1 cellular context compared by ENCODE assay signal in genomic region chr20:17611540-17612286, GRCh38.
TF ChIP-seq lines count a peak whose summit lies in the region.

No MANE protein-coding gene starts in this region.

TF ChIP-seq in HepG2, 621 proteins besides CTCF, POLR2A, EP300 and RAD21 (continued from another document and continues in another):
- TF ChIP-seq, protein P1, sequence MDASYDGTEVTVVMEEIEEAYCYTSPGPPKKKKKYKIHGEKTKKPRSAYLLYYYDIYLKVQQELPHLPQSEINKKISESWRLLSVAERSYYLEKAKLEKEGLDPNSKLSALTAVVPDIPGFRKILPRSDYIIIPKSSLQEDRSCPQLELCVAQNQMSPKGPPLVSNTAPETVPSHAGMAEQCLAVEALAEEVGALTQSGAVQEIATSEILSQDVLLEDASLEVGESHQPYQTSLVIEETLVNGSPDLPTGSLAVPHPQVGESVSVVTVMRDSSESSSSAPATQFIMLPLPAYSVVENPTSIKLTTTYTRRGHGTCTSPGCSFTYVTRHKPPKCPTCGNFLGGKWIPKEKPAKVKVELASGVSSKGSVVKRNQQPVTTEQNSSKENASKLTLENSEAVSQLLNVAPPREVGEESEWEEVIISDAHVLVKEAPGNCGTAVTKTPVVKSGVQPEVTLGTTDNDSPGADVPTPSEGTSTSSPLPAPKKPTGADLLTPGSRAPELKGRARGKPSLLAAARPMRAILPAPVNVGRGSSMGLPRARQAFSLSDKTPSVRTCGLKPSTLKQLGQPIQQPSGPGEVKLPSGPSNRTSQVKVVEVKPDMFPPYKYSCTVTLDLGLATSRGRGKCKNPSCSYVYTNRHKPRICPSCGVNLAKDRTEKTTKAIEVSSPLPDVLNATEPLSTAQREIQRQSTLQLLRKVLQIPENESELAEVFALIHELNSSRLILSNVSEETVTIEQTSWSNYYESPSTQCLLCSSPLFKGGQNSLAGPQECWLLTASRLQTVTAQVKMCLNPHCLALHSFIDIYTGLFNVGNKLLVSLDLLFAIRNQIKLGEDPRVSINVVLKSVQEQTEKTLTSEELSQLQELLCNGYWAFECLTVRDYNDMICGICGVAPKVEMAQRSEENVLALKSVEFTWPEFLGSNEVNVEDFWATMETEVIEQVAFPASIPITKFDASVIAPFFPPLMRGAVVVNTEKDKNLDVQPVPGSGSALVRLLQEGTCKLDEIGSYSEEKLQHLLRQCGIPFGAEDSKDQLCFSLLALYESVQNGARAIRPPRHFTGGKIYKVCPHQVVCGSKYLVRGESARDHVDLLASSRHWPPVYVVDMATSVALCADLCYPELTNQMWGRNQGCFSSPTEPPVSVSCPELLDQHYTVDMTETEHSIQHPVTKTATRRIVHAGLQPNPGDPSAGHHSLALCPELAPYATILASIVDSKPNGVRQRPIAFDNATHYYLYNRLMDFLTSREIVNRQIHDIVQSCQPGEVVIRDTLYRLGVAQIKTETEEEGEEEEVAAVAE (CRISPR knock-in tag; IDR thresholded peaks at IDR 0.05; ENCODE audit: borderline replicate concordance): no peak
- TF ChIP-seq NCOA1 (CRISPR knock-in tag; IDR thresholded peaks at IDR 0.05): 0 out of 2 replicates have a peak, but pooled peaks have one; percentile 34
- TF ChIP-seq, protein P2, sequence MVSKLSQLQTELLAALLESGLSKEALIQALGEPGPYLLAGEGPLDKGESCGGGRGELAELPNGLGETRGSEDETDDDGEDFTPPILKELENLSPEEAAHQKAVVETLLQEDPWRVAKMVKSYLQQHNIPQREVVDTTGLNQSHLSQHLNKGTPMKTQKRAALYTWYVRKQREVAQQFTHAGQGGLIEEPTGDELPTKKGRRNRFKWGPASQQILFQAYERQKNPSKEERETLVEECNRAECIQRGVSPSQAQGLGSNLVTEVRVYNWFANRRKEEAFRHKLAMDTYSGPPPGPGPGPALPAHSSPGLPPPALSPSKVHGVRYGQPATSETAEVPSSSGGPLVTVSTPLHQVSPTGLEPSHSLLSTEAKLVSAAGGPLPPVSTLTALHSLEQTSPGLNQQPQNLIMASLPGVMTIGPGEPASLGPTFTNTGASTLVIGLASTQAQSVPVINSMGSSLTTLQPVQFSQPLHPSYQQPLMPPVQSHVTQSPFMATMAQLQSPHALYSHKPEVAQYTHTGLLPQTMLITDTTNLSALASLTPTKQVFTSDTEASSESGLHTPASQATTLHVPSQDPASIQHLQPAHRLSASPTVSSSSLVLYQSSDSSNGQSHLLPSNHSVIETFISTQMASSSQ (IDR thresholded peaks at IDR 0.05; ENCODE audit: low read depth): no peak
- TF ChIP-seq, protein P2 (CRISPR knock-in tag; IDR thresholded peaks at IDR 0.05; ENCODE audit: borderline replicate concordance): no peak
- TF ChIP-seq, protein P3, sequence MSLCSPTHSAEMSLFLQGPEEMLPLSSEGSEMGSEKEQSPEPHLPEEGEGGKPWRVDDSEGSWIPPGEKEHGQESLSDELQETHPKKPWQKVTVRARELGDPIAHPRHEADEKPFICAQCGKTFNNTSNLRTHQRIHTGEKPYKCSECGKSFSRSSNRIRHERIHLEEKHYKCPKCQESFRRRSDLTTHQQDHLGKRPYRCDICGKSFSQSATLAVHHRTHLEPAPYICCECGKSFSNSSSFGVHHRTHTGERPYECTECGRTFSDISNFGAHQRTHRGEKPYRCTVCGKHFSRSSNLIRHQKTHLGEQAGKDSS (CRISPR knock-in tag; IDR thresholded peaks at IDR 0.05; ENCODE audit: borderline replicate concordance, low read depth): no peak; the same call in 1 of the 2 replicates
- no peak for TF ChIP-seq MZF1 (CRISPR knock-in tag; IDR thresholded peaks at IDR 0.05; ENCODE audit: borderline replicate concordance)
- TF ChIP-seq ZNF501 (CRISPR knock-in tag; IDR thresholded peaks at IDR 0.05): no peak
- TF ChIP-seq KLF16 (CRISPR knock-in tag; IDR thresholded peaks at IDR 0.05): peak in 1 of 2 experiments; percentile 17; a peak in 1 of 4 replicates
- TF ChIP-seq FUBP1 (CRISPR knock-in tag; IDR thresholded peaks at IDR 0.05; ENCODE audit: borderline replicate concordance): no peak
- no peak for TF ChIP-seq NFYB (CRISPR knock-in tag; IDR thresholded peaks at IDR 0.05)
- TF ChIP-seq ZNF451 (CRISPR knock-in tag; IDR thresholded peaks at IDR 0.05): no peak; the same call in 1 of the 2 replicates
- TF ChIP-seq, protein P4, sequence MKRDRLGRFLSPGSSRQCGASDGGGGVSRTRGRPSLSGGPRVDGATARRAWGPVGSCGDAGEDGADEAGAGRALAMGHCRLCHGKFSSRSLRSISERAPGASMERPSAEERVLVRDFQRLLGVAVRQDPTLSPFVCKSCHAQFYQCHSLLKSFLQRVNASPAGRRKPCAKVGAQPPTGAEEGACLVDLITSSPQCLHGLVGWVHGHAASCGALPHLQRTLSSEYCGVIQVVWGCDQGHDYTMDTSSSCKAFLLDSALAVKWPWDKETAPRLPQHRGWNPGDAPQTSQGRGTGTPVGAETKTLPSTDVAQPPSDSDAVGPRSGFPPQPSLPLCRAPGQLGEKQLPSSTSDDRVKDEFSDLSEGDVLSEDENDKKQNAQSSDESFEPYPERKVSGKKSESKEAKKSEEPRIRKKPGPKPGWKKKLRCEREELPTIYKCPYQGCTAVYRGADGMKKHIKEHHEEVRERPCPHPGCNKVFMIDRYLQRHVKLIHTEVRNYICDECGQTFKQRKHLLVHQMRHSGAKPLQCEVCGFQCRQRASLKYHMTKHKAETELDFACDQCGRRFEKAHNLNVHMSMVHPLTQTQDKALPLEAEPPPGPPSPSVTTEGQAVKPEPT (CRISPR knock-in tag; IDR thresholded peaks at IDR 0.05; ENCODE audit: low read depth): no peak
- TF ChIP-seq, protein P5, sequence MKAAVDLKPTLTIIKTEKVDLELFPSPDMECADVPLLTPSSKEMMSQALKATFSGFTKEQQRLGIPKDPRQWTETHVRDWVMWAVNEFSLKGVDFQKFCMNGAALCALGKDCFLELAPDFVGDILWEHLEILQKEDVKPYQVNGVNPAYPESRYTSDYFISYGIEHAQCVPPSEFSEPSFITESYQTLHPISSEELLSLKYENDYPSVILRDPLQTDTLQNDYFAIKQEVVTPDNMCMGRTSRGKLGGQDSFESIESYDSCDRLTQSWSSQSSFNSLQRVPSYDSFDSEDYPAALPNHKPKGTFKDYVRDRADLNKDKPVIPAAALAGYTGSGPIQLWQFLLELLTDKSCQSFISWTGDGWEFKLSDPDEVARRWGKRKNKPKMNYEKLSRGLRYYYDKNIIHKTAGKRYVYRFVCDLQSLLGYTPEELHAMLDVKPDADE (CRISPR knock-in tag; IDR thresholded peaks at IDR 0.05): no peak
- no peak for TF ChIP-seq PHB2 (IDR thresholded peaks at IDR 0.05; ENCODE audit: partially characterized antibody)
- TF ChIP-seq ZNF382 (CRISPR knock-in tag; IDR thresholded peaks at IDR 0.05; ENCODE audit: borderline replicate concordance): no peak
- TF ChIP-seq KAT7 (CRISPR knock-in tag; IDR thresholded peaks at IDR 0.05; ENCODE audit: borderline replicate concordance): no peak
- TF ChIP-seq ZMYM4 (CRISPR knock-in tag; IDR thresholded peaks at IDR 0.05): no peak
- no peak for TF ChIP-seq ZNF10 (CRISPR knock-in tag; IDR thresholded peaks at IDR 0.05; ENCODE audit: borderline replicate concordance, low read depth)
- TF ChIP-seq DR1 (CRISPR knock-in tag; IDR thresholded peaks at IDR 0.05): peak; percentile 21; the same call in 1 of the 2 replicates
- TF ChIP-seq PLRG1 (conservative IDR thresholded peaks at IDR 0.05): no peak
- no peak for TF ChIP-seq CCAR2 (optimal IDR thresholded peaks at IDR 0.05; ENCODE audit: low read depth, low read length)
- no peak for TF ChIP-seq ZNF660 (CRISPR knock-in tag; IDR thresholded peaks at IDR 0.05; ENCODE audit: borderline replicate concordance, low read depth)
- peak; percentile 18; the same call in 1 of the 2 replicates for TF ChIP-seq ZBTB7A (CRISPR knock-in tag; IDR thresholded peaks at IDR 0.05)
- no peak for TF ChIP-seq SOX6 (IDR thresholded peaks at IDR 0.05)
- 0 out of 2 replicates have a peak, but pooled peaks have one; percentile 21 for TF ChIP-seq SOX6 (CRISPR knock-in tag; IDR thresholded peaks at IDR 0.05)
- no peak for TF ChIP-seq NR1H2 (CRISPR knock-in tag; IDR thresholded peaks at IDR 0.05; ENCODE audit: borderline replicate concordance, low read depth)
- TF ChIP-seq KDM4B (CRISPR knock-in tag; IDR thresholded peaks at IDR 0.05): no peak
- no peak for TF ChIP-seq PHF20 (CRISPR knock-in tag; IDR thresholded peaks at IDR 0.05)
- TF ChIP-seq, protein P6, sequence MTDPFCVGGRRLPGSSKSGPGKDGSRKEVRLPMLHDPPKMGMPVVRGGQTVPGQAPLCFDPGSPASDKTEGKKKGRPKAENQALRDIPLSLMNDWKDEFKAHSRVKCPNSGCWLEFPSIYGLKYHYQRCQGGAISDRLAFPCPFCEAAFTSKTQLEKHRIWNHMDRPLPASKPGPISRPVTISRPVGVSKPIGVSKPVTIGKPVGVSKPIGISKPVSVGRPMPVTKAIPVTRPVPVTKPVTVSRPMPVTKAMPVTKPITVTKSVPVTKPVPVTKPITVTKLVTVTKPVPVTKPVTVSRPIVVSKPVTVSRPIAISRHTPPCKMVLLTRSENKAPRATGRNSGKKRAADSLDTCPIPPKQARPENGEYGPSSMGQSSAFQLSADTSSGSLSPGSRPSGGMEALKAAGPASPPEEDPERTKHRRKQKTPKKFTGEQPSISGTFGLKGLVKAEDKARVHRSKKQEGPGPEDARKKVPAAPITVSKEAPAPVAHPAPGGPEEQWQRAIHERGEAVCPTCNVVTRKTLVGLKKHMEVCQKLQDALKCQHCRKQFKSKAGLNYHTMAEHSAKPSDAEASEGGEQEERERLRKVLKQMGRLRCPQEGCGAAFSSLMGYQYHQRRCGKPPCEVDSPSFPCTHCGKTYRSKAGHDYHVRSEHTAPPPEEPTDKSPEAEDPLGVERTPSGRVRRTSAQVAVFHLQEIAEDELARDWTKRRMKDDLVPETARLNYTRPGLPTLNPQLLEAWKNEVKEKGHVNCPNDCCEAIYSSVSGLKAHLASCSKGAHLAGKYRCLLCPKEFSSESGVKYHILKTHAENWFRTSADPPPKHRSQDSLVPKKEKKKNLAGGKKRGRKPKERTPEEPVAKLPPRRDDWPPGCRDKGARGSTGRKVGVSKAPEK (CRISPR knock-in tag; IDR thresholded peaks at IDR 0.05; ENCODE audit: borderline replicate concordance): 0 out of 2 replicates have a peak, but pooled peaks have one; percentile 17
- TF ChIP-seq ZBTB8A (CRISPR knock-in tag; IDR thresholded peaks at IDR 0.05; ENCODE audit: borderline replicate concordance, low read depth): no peak
- TF ChIP-seq ZNF460 (CRISPR knock-in tag; IDR thresholded peaks at IDR 0.05; ENCODE audit: borderline replicate concordance): no peak
- TF ChIP-seq ZNF264 (CRISPR knock-in tag; IDR thresholded peaks at IDR 0.05): no peak
- TF ChIP-seq, protein P7, sequence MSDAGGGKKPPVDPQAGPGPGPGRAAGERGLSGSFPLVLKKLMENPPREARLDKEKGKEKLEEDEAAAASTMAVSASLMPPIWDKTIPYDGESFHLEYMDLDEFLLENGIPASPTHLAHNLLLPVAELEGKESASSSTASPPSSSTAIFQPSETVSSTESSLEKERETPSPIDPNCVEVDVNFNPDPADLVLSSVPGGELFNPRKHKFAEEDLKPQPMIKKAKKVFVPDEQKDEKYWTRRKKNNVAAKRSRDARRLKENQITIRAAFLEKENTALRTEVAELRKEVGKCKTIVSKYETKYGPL (CRISPR knock-in tag; IDR thresholded peaks at IDR 0.05): no peak
- 0 out of 2 replicates have a peak, but pooled peaks have one; percentile 5 for TF ChIP-seq FOXP4 (CRISPR knock-in tag; IDR thresholded peaks at IDR 0.05)
- TF ChIP-seq ARNT2 (CRISPR knock-in tag; IDR thresholded peaks at IDR 0.05; ENCODE audit: low read depth): no peak; the same call in 1 of the 2 replicates
- 0 out of 2 replicates have a peak, but pooled peaks have one; percentile 41 for TF ChIP-seq NCOA5 (CRISPR knock-in tag; IDR thresholded peaks at IDR 0.05)
- no peak for TF ChIP-seq BRF2 (CRISPR knock-in tag; IDR thresholded peaks at IDR 0.05)
- 0 out of 2 replicates have a peak, but pooled peaks have one; percentile 1 for TF ChIP-seq MEF2D (CRISPR knock-in tag; IDR thresholded peaks at IDR 0.05)
